21 cellular contexts compared by ENCODE assay signal in genomic region chr10:110219884-110220283, GRCh38. TPM values are rescaled to one million over a fixed set of nuclear protein-coding genes. Genes with fewer than 3 reads are reported as not detected.
DNase-seq lines count a peak whose midpoint lies in the region; ATAC-seq and TF ChIP-seq lines count a peak whose summit lies in the region.
"Had no signal": no experiment of that assay in that cellular context is flagged by ENCODE, and none has a peak within 500 bp of the region (broad histone marks: within the 10 kb centered on the region; RNA-seq: fewer than 3 reads in every experiment).

No MANE protein-coding gene starts in this region.

- TF ChIP-seq CTCF in GM23338 (conservative IDR thresholded peaks at IDR 0.05; ENCODE audit: low read depth in 2 of 2) (peak; percentile 26 to 56; a peak in 3 of 4 replicates), OCI-LY1 (IDR thresholded peaks at IDR 0.05; ENCODE audit: low read length) (0 out of 2 replicates have a peak, but pooled peaks have one; percentile 10), dorsolateral prefrontal cortex (IDR thresholded peaks at IDR 0.05 in 54 of 56, conservative IDR thresholded peaks at IDR 0.05 in 2 of 56; ENCODE audit: low read depth in 1 of 56, partially characterized antibody in 56 of 56) (no peak), psoas muscle (IDR thresholded peaks at IDR 0.05) (no peak)

- H3K4me2 ChIP-seq in GM23338 = no peak overlapping the region
- H3K4me2 ChIP-seq in OCI-LY1 (ENCODE audit: low read length) = no peak overlapping the region

- H3K9ac ChIP-seq in OCI-LY1 (ENCODE audit: low read length) = no peak overlapping the region

- no peak overlapping the region for H3K4me3 ChIP-seq in GM23338
- H3K4me3 ChIP-seq in OCI-LY1 (ENCODE audit: low read depth, low read length, poor library complexity, severe bottlenecking) = no peak overlapping the region
- H3K4me3 ChIP-seq in dorsolateral prefrontal cortex = no peak overlapping the region
- no peak overlapping the region for H3K4me3 ChIP-seq in psoas muscle
- H3K4me3 ChIP-seq: colonic mucosa had no signal

- ATAC-seq in GM23338 (no peak), psoas muscle (no peak), HG03095 (IDR thresholded peaks at IDR 0.05; ENCODE audit: unreplicated experiment) (no peak)
- ATAC-seq: stimulated activated naive B cell treated with anti-CD40 and anti-IgM and Interleukin-4, amounts not matched to agents 10 μg/mL and 1 μg/mL and 100 μg/mL, for 72 hours had no signal

- 79 to 82% (median 81%) methylated on average over 7 of the region's 7 CpGs for WGBS in psoas muscle, 3 donors

- H3K27me3 Mint-ChIP-seq in GM23338 (ENCODE audit: insufficient read depth, low read depth, poor library complexity) = peaks cover 26% of the 10 kb centered on the region
- H3K27me3 Mint-ChIP-seq: stimulated activated naive B cell treated with anti-CD40 and anti-IgM and Interleukin-4, amounts not matched to agents 10 μg/mL and 1 μg/mL and 100 μg/mL, for 72 hours had no signal

- H3K4me1 ChIP-seq in GM23338 (ENCODE audit: insufficient read depth) (peaks cover 18% of the 10 kb centered on the region), OCI-LY1 (ENCODE audit: insufficient read depth, low read length, severe bottlenecking) (peaks cover 61% of the 10 kb centered on the region), psoas muscle (peaks cover 38% of the 10 kb centered on the region)

- no peak overlapping the region for H3K27ac Mint-ChIP-seq in GM23338
- H3K27ac Mint-ChIP-seq: activated naive CD8-positive, alpha-beta T cell treated with anti-CD3 and anti-CD28 coated beads, Interleukin-2, amount 10 ng/mL, durations not matched to agents 7 days and 5 days; IgD-negative memory B cell; stimulated activated naive B cell treated with anti-CD40 and anti-IgM and Interleukin-4, amounts not matched to agents 10 μg/mL and 1 μg/mL and 100 μg/mL, for 72 hours had no signal

- no peaks in the 10 kb centered on the region for H3K9me3 Mint-ChIP-seq in GM23338
- H3K9me3 Mint-ChIP-seq: activated naive CD8-positive, alpha-beta T cell treated with anti-CD3 and anti-CD28 coated beads, Interleukin-2, amount 10 ng/mL, durations not matched to agents 7 days and 5 days; IgD-negative memory B cell; stimulated activated naive B cell treated with anti-CD40 and anti-IgM and Interleukin-4, amounts not matched to agents 10 μg/mL and 1 μg/mL and 100 μg/mL, for 72 hours had no signal

- H3K36me3 Mint-ChIP-seq in GM23338 (ENCODE audit: low read depth) = no peaks in the 10 kb centered on the region; the same call in 2 of the 3 replicates
- H3K36me3 Mint-ChIP-seq: IgD-negative memory B cell; stimulated activated naive B cell treated with anti-CD40 and anti-IgM and Interleukin-4, amounts not matched to agents 10 μg/mL and 1 μg/mL and 100 μg/mL, for 72 hours had no signal

- H2AFZ ChIP-seq in GM23338 (no peak overlapping the region), OCI-LY1 (ENCODE audit: low read length) (no peak overlapping the region)

- intact Hi-C loops in dorsolateral prefrontal cortex (cut with DNase I) (loop anchor here (5.0 to 10.0 kb wide), 2 partner anchors 215 to 333 kb away; partner anchors contain the start of gene ADD3 (in 1 of the 2)), psoas muscle (cut with DNase I) (no loop called here)

- H3F3A ChIP-seq in GM23338 (replicated peaks; ENCODE audit: low read depth) (peaks cover 7% of the 10 kb centered on the region; the same call in 1 of the 2 replicates), OCI-LY1 (ENCODE audit: insufficient read depth, low read length) (no peaks in the 10 kb centered on the region)

- H4K20me1 ChIP-seq in GM23338 (replicated peaks; ENCODE audit: insufficient read depth) (no peaks in the 10 kb centered on the region), OCI-LY1 (ENCODE audit: insufficient read depth, low read length) (no peaks in the 10 kb centered on the region)

- DNase-seq in GM23338 (ENCODE audit: low spot score) (no peak), dorsolateral prefrontal cortex (no peak), psoas muscle (no peak), DMS79 (lab: John Stamatoyannopoulos, UW) (no peak), cerebellum (ENCODE audit: low spot score) (no peak), NCI-H526 (lab: John Stamatoyannopoulos, UW) (no peak)
- DNase-seq: activated CD4-positive, alpha-beta T cell treated with anti-CD3 and anti-CD28 coated beads, Interleukin-2, amount 50 U/mL, for 1 hour; activated CD8-positive, alpha-beta memory T cell treated with anti-CD3 and anti-CD28 coated beads, Interleukin-2, amount 50 U/mL, for 4 hours; activated naive CD8-positive, alpha-beta T cell treated with anti-CD3 and anti-CD28 coated beads, Interleukin-2, amount 10 ng/mL, durations not matched to agents 7 days and 5 days; colonic mucosa; mammary epithelial cell; NCI-H1105; NCI-H1930; NCI-H69; stimulated activated CD4-positive, alpha-beta T cell treated with anti-CD3 and anti-CD28 coated beads, Interleukin-4, amount 100 ng/mL, for 1 hour; stimulated activated naive B cell treated with anti-CD40 and anti-IgM and Interleukin-4, amounts not matched to agents 10 μg/mL and 1 μg/mL and 100 μg/mL, for 72 hours; trophoblast cell had no signal

- H3K79me2 ChIP-seq in GM23338 (replicated peaks; ENCODE audit: insufficient read depth) (no peaks in the 10 kb centered on the region), OCI-LY1 (ENCODE audit: insufficient read depth, low read length) (no peaks in the 10 kb centered on the region; the same call in 1 of the 2 replicates)

- H3K4me1 Mint-ChIP-seq in GM23338 = peaks cover 44% of the 10 kb centered on the region

- H3K36me3 ChIP-seq in GM23338 (ENCODE audit: insufficient read depth) (no peaks in the 10 kb centered on the region), OCI-LY1 (ENCODE audit: insufficient read depth, low read length) (no peaks in the 10 kb centered on the region), psoas muscle (ENCODE audit: insufficient read depth in 1 of 2, low read depth in 1 of 2) (no peaks in the 10 kb centered on the region)
- H3K36me3 ChIP-seq: colonic mucosa had no signal

- no peak overlapping the region for H3K4me3 Mint-ChIP-seq in GM23338
- H3K4me3 Mint-ChIP-seq: activated naive CD8-positive, alpha-beta T cell treated with anti-CD3 and anti-CD28 coated beads, Interleukin-2, amount 10 ng/mL, durations not matched to agents 7 days and 5 days; stimulated activated naive B cell treated with anti-CD40 and anti-IgM and Interleukin-4, amounts not matched to agents 10 μg/mL and 1 μg/mL and 100 μg/mL, for 72 hours had no signal

- H3K9me2 ChIP-seq in GM23338 (ENCODE audit: insufficient read depth) = no peaks in the 10 kb centered on the region
- H3K9me2 ChIP-seq in OCI-LY1 (ENCODE audit: low read depth, low read length) = no peaks in the 10 kb centered on the region

- H3K9me3 ChIP-seq in OCI-LY1 (ENCODE audit: low read length) = no peaks in the 10 kb centered on the region
- no peaks in the 10 kb centered on the region for H3K9me3 ChIP-seq in psoas muscle
- H3K9me3 ChIP-seq: colonic mucosa had no signal

- H3K27ac ChIP-seq in GM23338 (ENCODE audit: low read depth) (no peak overlapping the region), OCI-LY1 (ENCODE audit: low read depth, low read length, poor library complexity, severe bottlenecking) (no peak overlapping the region), dorsolateral prefrontal cortex (peak overlapping the region in 56 of 59 donors; percentile 4 to 100 (median 93)), psoas muscle (peak overlapping the region; percentile 77)
- H3K27ac ChIP-seq: colonic mucosa, VCaP had no signal

- peaks cover 46% of the 10 kb centered on the region for H3K27me3 ChIP-seq in GM23338 (ENCODE audit: insufficient read depth)
- H3K27me3 ChIP-seq in OCI-LY1 (ENCODE audit: insufficient read depth, low read length) = no peaks in the 10 kb centered on the region
- no peaks in the 10 kb centered on the region for H3K27me3 ChIP-seq in dorsolateral prefrontal cortex
- H3K27me3 ChIP-seq in psoas muscle (ENCODE audit: insufficient read depth in 3 of 3, low read length in 2 of 3) = no peaks in the 10 kb centered on the region
- H3K27me3 ChIP-seq: colonic mucosa had no signal

TF ChIP-seq in GM23338, 12 proteins besides CTCF, POLR2A, EP300 and RAD21 (continues in another document):
- TF ChIP-seq STAT1 (IDR thresholded peaks at IDR 0.05; ENCODE audit: unreplicated experiment) (no peak), ZNF114 (CRISPR knock-in tag; IDR thresholded peaks at IDR 0.05) (no peak), NANOG (IDR thresholded peaks at IDR 0.05; ENCODE audit: borderline replicate concordance) (no peak), ETS1 (IDR thresholded peaks at IDR 0.05) (no peak), EZH2 (IDR thresholded peaks at IDR 0.05; ENCODE audit: low read depth, unreplicated experiment) (no peak), POLR2AphosphoS5 (IDR thresholded peaks at IDR 0.05; ENCODE audit: low read depth) (no peak), ZNF331 (CRISPR knock-in tag; IDR thresholded peaks at IDR 0.05; ENCODE audit: low read depth) (no peak), CREB1 (CRISPR knock-in tag; IDR thresholded peaks at IDR 0.05; ENCODE audit: low read depth) (no peak)

RNA-seq across cellular contexts. Expression of gene MXI1, which starts 12.5 kb away (rescaled TPM):
- total RNA-seq in GM23338 (2014; rRNA removed; shearing (Covaris generic)) = 5.1 and 6.9 TPM in 2 replicates
- polyA plus RNA-seq in GM23338 (2016; fragmentation: Nextera tagmentation; extraction: Ambion mirVana) = 8.5 and 8.6 TPM in 2 replicates
- total RNA-seq in dorsolateral prefrontal cortex = 100 to 1,000 TPM in 65 of 120 experiments, 10 to 100 TPM in 55; 66.2 to 188 (median 104) TPM
- total RNA-seq in psoas muscle = 10 to 100 TPM; 20.5 to 50.3 (median 34.8) TPM
- polyA plus RNA-seq in psoas muscle = 10 to 100 TPM in 2 of 3 donors, 1 to 10 TPM in 1; 5.5 to 33.3 (median 27.1) TPM
- total RNA-seq in cerebellum = 44.1 TPM

Comparison
In these comparisons a context has a peak if more than half of its experiments do, and no peak if none do; other contexts are left out.
1. H3K27ac ChIP-seq: peak in dorsolateral prefrontal cortex (56 of 59) and psoas muscle (single experiment); none in GM23338 (single experiment) and OCI-LY1 (single experiment).
2. CTCF ChIP-seq: peak in GM23338 (2 of 2) and OCI-LY1 (single experiment); none in dorsolateral prefrontal cortex (0 of 56) and psoas muscle (single experiment).
3. intact Hi-C loops: an anchor here in dorsolateral prefrontal cortex (5.0 to 10.0 kb wide); none called in psoas muscle.